ENCODE assay signal across 9 cellular contexts in genomic region chr9:120712539-120713031, GRCh38. TPM values are rescaled to one million over a fixed set of nuclear protein-coding genes. Genes with fewer than 3 reads are reported as not detected.
DNase-seq lines count a peak whose midpoint lies in the region; ATAC-seq and TF ChIP-seq lines count a peak whose summit lies in the region.
"Had no signal": no experiment of that assay in that cellular context is flagged by ENCODE, and none has a peak within 500 bp of the region (broad histone marks: within the 10 kb centered on the region; RNA-seq: fewer than 3 reads in every experiment).

No MANE protein-coding gene starts in this region.

- TF ChIP-seq CTCF in stomach (IDR thresholded peaks at IDR 0.05), result no peak

- H3K4me3 Mint-ChIP-seq in activated CD8-positive, alpha-beta T cell treated with anti-CD3 and anti-CD28 coated beads, Interleukin-2, amount 10 ng/mL, durations not matched to agents 7 days and 5 days, result peak overlapping the region; percentile 84

- H3K27ac Mint-ChIP-seq in activated CD8-positive, alpha-beta T cell treated with anti-CD3 and anti-CD28 coated beads, Interleukin-2, amount 10 ng/mL, durations not matched to agents 7 days and 5 days, result peak overlapping the region; percentile 70

- H3K36me3 ChIP-seq in stomach, result no peaks in the 10 kb centered on the region

- no peaks in the 10 kb centered on the region for H3K36me3 Mint-ChIP-seq in activated CD8-positive, alpha-beta T cell treated with anti-CD3 and anti-CD28 coated beads, Interleukin-2, amount 10 ng/mL, durations not matched to agents 7 days and 5 days (ENCODE audit: low read depth)

- TF ChIP-seq POLR2A in stomach (IDR thresholded peaks at IDR 0.05), result no peak

- peak overlapping the region; percentile 87 to 95 (median 90) for H3K4me3 ChIP-seq in stomach

- WGBS in stomach, 5 donors, result 8 to 21% (median 18%) methylated on average over 4 of the region's 4 CpGs

- peak; percentile 16 for DNase-seq in DMS79 treated with DMSO at 0.1 percent for 48 hours (lab: John Stamatoyannopoulos, UW)
- no peak for DNase-seq in DMS79 (lab: John Stamatoyannopoulos, UW)
- no peak for DNase-seq in activated CD8-positive, alpha-beta T cell treated with anti-CD3 and anti-CD28 coated beads, Interleukin-2, amount 10 ng/mL, durations not matched to agents 7 days and 5 days
- peak; percentile 41 for DNase-seq in kidney tubule cell (ENCODE audit: low spot score)
- no peak for DNase-seq in stomach
- DNase-seq in nucleus accumbens (lab: John Stamatoyannopoulos, UW), result no peak
- DNase-seq in central memory CD4-positive, alpha-beta T cell, result no peak
- DNase-seq in NCI-H345 (lab: John Stamatoyannopoulos, UW), result no peak

- no peak for ATAC-seq in activated CD8-positive, alpha-beta T cell treated with anti-CD3 and anti-CD28 coated beads, Interleukin-2, amount 10 ng/mL, durations not matched to agents 7 days and 5 days
- ATAC-seq: activated naive CD4-positive, alpha-beta T cell treated with anti-CD3 and anti-CD28 coated beads, Interleukin-2, amount 50 U/mL, for 72 hours had no signal

- intact Hi-C loops in stomach (cut with DNase I; ENCODE audit: low total_unique reads), result no loop called here

- peaks cover 41 to 74% (median 60%) of the 10 kb centered on the region in 4 donors for H3K4me1 ChIP-seq in stomach

- TF ChIP-seq EP300 in stomach (IDR thresholded peaks at IDR 0.05), result no peak

- no peaks in the 10 kb centered on the region for H3K27me3 ChIP-seq in stomach

- no peaks in the 10 kb centered on the region for H3K9me3 Mint-ChIP-seq in activated CD8-positive, alpha-beta T cell treated with anti-CD3 and anti-CD28 coated beads, Interleukin-2, amount 10 ng/mL, durations not matched to agents 7 days and 5 days (ENCODE audit: insufficient read depth)
- H3K9me3 Mint-ChIP-seq: activated naive CD4-positive, alpha-beta T cell treated with anti-CD3 and anti-CD28 coated beads, Interleukin-2, amount 50 U/mL, for 72 hours had no signal

- no peaks in the 10 kb centered on the region for H3K9me3 ChIP-seq in stomach

- CTCF ChIA-PET in activated CD8-positive, alpha-beta T cell treated with anti-CD3 and anti-CD28 coated beads, Interleukin-2, amount 10 ng/mL, durations not matched to agents 7 days and 5 days (lab: Charles Lee), result interaction anchor here (0.8 to 1.4 kb wide), 3 partner anchors 17 to 347 kb away, joined by 3 to 9 read pairs (median 3); no protein-coding TSS in a partner anchor

- POLR2A ChIA-PET in activated CD8-positive, alpha-beta T cell treated with anti-CD3 and anti-CD28 coated beads, Interleukin-2, amount 10 ng/mL, durations not matched to agents 7 days and 5 days (lab: Charles Lee), result interaction anchor here (0.5 to 0.9 kb wide), 3 partner anchors 133 to 777 kb away, joined by 3 to 5 read pairs (median 3); partner anchors contain the start of gene CDK5RAP2

- H3K27ac ChIP-seq in stomach, result peak overlapping the region; percentile 20 to 95 (median 91)

- no peaks in the 10 kb centered on the region for H3K27me3 Mint-ChIP-seq in activated CD8-positive, alpha-beta T cell treated with anti-CD3 and anti-CD28 coated beads, Interleukin-2, amount 10 ng/mL, durations not matched to agents 7 days and 5 days (ENCODE audit: low read depth)

- peaks cover 43% of the 10 kb centered on the region for H3K4me1 Mint-ChIP-seq in activated CD8-positive, alpha-beta T cell treated with anti-CD3 and anti-CD28 coated beads, Interleukin-2, amount 10 ng/mL, durations not matched to agents 7 days and 5 days (ENCODE audit: low read depth)

RNA-seq across cellular contexts. Expression of gene MEGF9, which starts 1.7 kb away (rescaled TPM):
- 1 to 10 TPM; 6.3 to 6.7 TPM for total RNA-seq in activated CD8-positive, alpha-beta T cell treated with anti-CD3 and anti-CD28 coated beads, Interleukin-2, amount 10 ng/mL, durations not matched to agents 7 days and 5 days
- total RNA-seq in stomach, result 10 to 100 TPM in 4 of 5 donors, 1 to 10 TPM in 1; 4.1 to 26.8 (median 15.8) TPM
- polyA plus RNA-seq in stomach, result 1 to 10 TPM; 3.5 to 4.1 (median 3.7) TPM

Comparison
In these comparisons a context has a peak if more than half of its experiments do, and no peak if none do; other contexts are left out.
1. DNase-seq: peak in DMS79 treated with DMSO at 0.1 percent for 48 hours (single experiment) and kidney tubule cell (single experiment); none in DMS79 (single experiment), activated CD8-positive, alpha-beta T cell treated with anti-CD3 and anti-CD28 coated beads, Interleukin-2, amount 10 ng/mL, durations not matched to agents 7 days and 5 days (single experiment), stomach (single experiment), nucleus accumbens (0 of 56), central memory CD4-positive, alpha-beta T cell (single experiment) and NCI-H345 (single experiment).